1 cellular context compared by ENCODE assay signal in genomic region chr12:25828188-25828587, GRCh38.
TF ChIP-seq lines count a peak whose summit lies in the region.

No MANE protein-coding gene starts in this region.

TF ChIP-seq in IMR-90, 13 proteins besides CTCF, POLR2A, EP300 and RAD21 (continued from another document):
- TF ChIP-seq RCOR1 (IDR thresholded peaks at IDR 0.05; ENCODE audit: insufficient replicate concordance, low read length): no peak
- TF ChIP-seq CEBPB (IDR thresholded peaks at IDR 0.05; ENCODE audit: low read depth, low read length): no peak
- no peak for TF ChIP-seq FOS (IDR thresholded peaks at IDR 0.05; ENCODE audit: low read depth, low read length)
- TF ChIP-seq SMC3 (IDR thresholded peaks at IDR 0.05; ENCODE audit: low read depth, low read length): no peak
- TF ChIP-seq CHD1 (IDR thresholded peaks at IDR 0.05; ENCODE audit: low read depth, low read length): no peak
- no peak for TF ChIP-seq MXI1 (IDR thresholded peaks at IDR 0.05; ENCODE audit: borderline replicate concordance, low read depth, low read length)
- TF ChIP-seq MAZ (IDR thresholded peaks at IDR 0.05; ENCODE audit: borderline replicate concordance, low read depth, low read length): no peak
- TF ChIP-seq, protein P1, sequence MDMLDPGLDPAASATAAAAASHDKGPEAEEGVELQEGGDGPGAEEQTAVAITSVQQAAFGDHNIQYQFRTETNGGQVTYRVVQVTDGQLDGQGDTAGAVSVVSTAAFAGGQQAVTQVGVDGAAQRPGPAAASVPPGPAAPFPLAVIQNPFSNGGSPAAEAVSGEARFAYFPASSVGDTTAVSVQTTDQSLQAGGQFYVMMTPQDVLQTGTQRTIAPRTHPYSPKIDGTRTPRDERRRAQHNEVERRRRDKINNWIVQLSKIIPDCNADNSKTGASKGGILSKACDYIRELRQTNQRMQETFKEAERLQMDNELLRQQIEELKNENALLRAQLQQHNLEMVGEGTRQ (IDR thresholded peaks at IDR 0.05; ENCODE audit: low read depth, low read length): no peak
- TF ChIP-seq MAFK (IDR thresholded peaks at IDR 0.05; ENCODE audit: low read depth, low read length): no peak
- no peak for TF ChIP-seq ELK1 (IDR thresholded peaks at IDR 0.05; ENCODE audit: borderline replicate concordance, low read depth, low read length)
